In the genomic region with DNA sequence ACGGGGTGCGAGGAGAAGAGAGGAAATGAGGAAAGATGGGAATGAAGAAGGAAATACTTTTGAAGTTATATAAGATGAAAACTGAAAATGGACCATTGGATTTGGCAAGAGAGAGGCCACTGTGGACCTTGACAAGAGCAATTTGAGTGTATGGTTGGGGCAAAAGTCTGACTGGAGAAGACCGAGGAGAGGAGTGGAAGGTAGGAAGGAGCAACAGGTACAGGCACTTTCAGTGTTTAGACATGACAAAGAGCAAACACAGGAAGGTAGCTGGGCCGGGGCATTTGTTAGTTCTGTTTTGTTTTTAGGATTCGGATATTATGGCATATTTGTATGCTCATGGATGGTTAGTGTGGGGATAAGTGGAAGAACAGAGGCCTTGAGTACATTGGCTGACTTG, we compare ENCODE assay signal across 37 cellular contexts.
"Had no signal": no experiment of that assay in that cellular context is flagged by ENCODE, and none has a peak within 500 bp of the region (broad histone marks: within the 10 kb centered on the region; RNA-seq: fewer than 3 reads in every experiment).

No MANE protein-coding gene starts in this region.

- H3K4me3 Mint-ChIP-seq: activated naive CD4-positive, alpha-beta T cell treated with anti-CD3 and anti-CD28 coated beads for 36 hours; activated naive CD4-positive, alpha-beta T cell treated with anti-CD3 and anti-CD28 coated beads, Interleukin-2, amount 10 ng/mL, durations not matched to agents 7 days and 5 days; activated naive CD4-positive, alpha-beta T cell treated with anti-CD3 and anti-CD28 coated beads, Interleukin-2, amount 50 U/mL, for 24 hours; activated naive CD8-positive, alpha-beta T cell; activated naive CD8-positive, alpha-beta T cell treated with anti-CD3 and anti-CD28 coated beads for 36 hours; activated naive CD8-positive, alpha-beta T cell treated with anti-CD3 and anti-CD28 coated beads, Interleukin-2, amount 10 ng/mL, durations not matched to agents 7 days and 5 days; activated naive CD8-positive, alpha-beta T cell treated with anti-CD3 and anti-CD28 coated beads, Interleukin-2, amount 50 U/mL, for 24 hours; activated T-cell treated with anti-CD3 and anti-CD28 coated beads, Interleukin-2, amount 50 U/mL, for 24 hours; activated T-cell treated with anti-CD3 and anti-CD28 coated beads, Interleukin-2, amount 50 U/mL, for 4 hours; activated T-cell treated with anti-CD3 and anti-CD28 coated beads, Interleukin-2, amount 50 U/mL, for 72 hours; activated T-helper 1 cell treated with anti-CD3 and anti-CD28 coated beads, Interleukin-12 subunit alpha, Interleukin-12 subunit beta, Interleukin-2, Interleukin-4 antibody, amounts not matched to agents 30 ng/mL and 10 ng/mL and 1 ng/mL, durations not matched to agents 14 hours and 24 hours and 36 hours; activated T-helper 17 cell treated with anti-CD3 and anti-CD28 coated beads, Interleukin-2, amount 50 U/mL, for 72 hours; brain; central memory CD8-positive, alpha-beta T cell had no signal

- H3K9me3 ChIP-seq: adrenal gland, ascending aorta, body of pancreas, breast epithelium had no signal

- H3K27me3 Mint-ChIP-seq: activated naive CD4-positive, alpha-beta T cell treated with anti-CD3 and anti-CD28 coated beads, Interleukin-2, amount 10 ng/mL, durations not matched to agents 7 days and 5 days; activated naive CD4-positive, alpha-beta T cell treated with anti-CD3 and anti-CD28 coated beads, Interleukin-2, amount 50 U/mL, for 24 hours; activated naive CD8-positive, alpha-beta T cell; activated naive CD8-positive, alpha-beta T cell treated with anti-CD3 and anti-CD28 coated beads for 36 hours; activated naive CD8-positive, alpha-beta T cell treated with anti-CD3 and anti-CD28 coated beads, Interleukin-2, amount 10 ng/mL, durations not matched to agents 7 days and 5 days; activated naive CD8-positive, alpha-beta T cell treated with anti-CD3 and anti-CD28 coated beads, Interleukin-2, amount 50 U/mL, for 24 hours; activated T-cell treated with anti-CD3 and anti-CD28 coated beads, Interleukin-2, amount 50 U/mL, for 24 hours; activated T-helper 17 cell treated with anti-CD3 and anti-CD28 coated beads, Interleukin-2, amount 50 U/mL, for 72 hours; brain; central memory CD8-positive, alpha-beta T cell had no signal

- ATAC-seq: activated naive CD4-positive, alpha-beta T cell treated with anti-CD3 and anti-CD28 coated beads, Interleukin-2, amount 50 U/mL, for 72 hours; activated naive CD8-positive, alpha-beta T cell treated with anti-CD3 and anti-CD28 coated beads, Interleukin-2, amount 50 U/mL, for 24 hours; activated T-cell treated with anti-CD3 and anti-CD28 coated beads, Interleukin-2, amount 50 U/mL, for 4 hours; activated T-cell treated with anti-CD3 and anti-CD28 coated beads, Interleukin-2, amount 50 U/mL, for 72 hours; activated T-helper 17 cell treated with anti-CD3 and anti-CD28 coated beads, Interleukin-2, amount 50 U/mL, for 72 hours; body of pancreas had no signal

- H3K4me1 ChIP-seq: ascending aorta, breast epithelium had no signal

- H3K27ac Mint-ChIP-seq: activated naive CD4-positive, alpha-beta T cell treated with anti-CD3 and anti-CD28 coated beads for 36 hours; activated naive CD4-positive, alpha-beta T cell treated with anti-CD3 and anti-CD28 coated beads, Interleukin-2, amount 10 ng/mL, durations not matched to agents 7 days and 5 days; activated naive CD4-positive, alpha-beta T cell treated with anti-CD3 and anti-CD28 coated beads, Interleukin-2, amount 50 U/mL, for 24 hours; activated naive CD4-positive, alpha-beta T cell treated with anti-CD3 and anti-CD28 coated beads, Interleukin-2, amount 50 U/mL, for 72 hours; activated naive CD8-positive, alpha-beta T cell; activated naive CD8-positive, alpha-beta T cell treated with anti-CD3 and anti-CD28 coated beads for 36 hours; activated naive CD8-positive, alpha-beta T cell treated with anti-CD3 and anti-CD28 coated beads, Interleukin-2, amount 10 ng/mL, durations not matched to agents 7 days and 5 days; activated naive CD8-positive, alpha-beta T cell treated with anti-CD3 and anti-CD28 coated beads, Interleukin-2, amount 50 U/mL, for 24 hours; activated T-cell treated with anti-CD3 and anti-CD28 coated beads, Interleukin-2, amount 50 U/mL, for 24 hours; activated T-cell treated with anti-CD3 and anti-CD28 coated beads, Interleukin-2, amount 50 U/mL, for 72 hours; activated T-helper 1 cell treated with anti-CD3 and anti-CD28 coated beads, Interleukin-12 subunit alpha, Interleukin-12 subunit beta, Interleukin-2, Interleukin-4 antibody, amounts not matched to agents 30 ng/mL and 10 ng/mL and 1 ng/mL, durations not matched to agents 14 hours and 24 hours and 36 hours; activated T-helper 17 cell treated with anti-CD3 and anti-CD28 coated beads, Interleukin-2, amount 50 U/mL, for 72 hours; activated T-helper 2 cell treated with anti-CD3 and anti-CD28 coated beads, Interferon-gamma antibody, Interleukin-2, Interleukin-4, amounts not matched to agents 10 μg/mL and 5 μg/mL and 100 μg/mL, durations not matched to agents 14 hours and 24 hours and 36 hours; brain had no signal

- H3K36me3 Mint-ChIP-seq: activated naive CD4-positive, alpha-beta T cell treated with anti-CD3 and anti-CD28 coated beads, Interleukin-2, amount 10 ng/mL, durations not matched to agents 7 days and 5 days; activated naive CD4-positive, alpha-beta T cell treated with anti-CD3 and anti-CD28 coated beads, Interleukin-2, amount 50 U/mL, for 72 hours; brain had no signal

- H3K4me3 ChIP-seq: adrenal gland, ascending aorta, body of pancreas, breast epithelium, cardiac muscle cell had no signal

- DNase-seq: activated effector memory CD4-positive, alpha-beta T cell treated with anti-CD3 and anti-CD28 coated beads, Interleukin-2, amount 50 U/mL, for 16 hours; activated effector memory CD4-positive, alpha-beta T cell treated with Interleukin-2 at 50 U/mL for 16 hours; activated gamma-delta T cell; activated gamma-delta T cell treated with Interleukin-2 at 50 U/mL for 16 hours; activated naive CD4-positive, alpha-beta T cell; activated naive CD4-positive, alpha-beta T cell treated with anti-CD3 and anti-CD28 coated beads for 36 hours; activated naive CD4-positive, alpha-beta T cell treated with anti-CD3 and anti-CD28 coated beads, Interleukin-2, amount 10 ng/mL, durations not matched to agents 7 days and 5 days; activated naive CD4-positive, alpha-beta T cell treated with anti-CD3 and anti-CD28 coated beads, Interleukin-2, amount 50 U/mL, for 16 hours; activated naive CD4-positive, alpha-beta T cell treated with Interleukin-2 at 50 U/mL for 16 hours; activated naive CD8-positive, alpha-beta T cell treated with anti-CD3 and anti-CD28 coated beads for 36 hours; activated naive CD8-positive, alpha-beta T cell treated with anti-CD3 and anti-CD28 coated beads, Interleukin-2, amount 10 ng/mL, durations not matched to agents 7 days and 5 days; activated naive CD8-positive, alpha-beta T cell treated with anti-CD3 and anti-CD28 coated beads, Interleukin-2, amount 50 U/mL, for 24 hours; activated T-cell treated with anti-CD3 and anti-CD28 coated beads, Interleukin-2, amount 50 U/mL, for 24 hours; activated T-cell treated with anti-CD3 and anti-CD28 coated beads, Interleukin-2, amount 50 U/mL, for 4 hours; activated T-cell treated with anti-CD3 and anti-CD28 coated beads, Interleukin-2, amount 50 U/mL, for 48 hours; activated T-cell treated with anti-CD3 and anti-CD28 coated beads, Interleukin-2, amount 50 U/mL, for 72 hours; adrenal gland; amniotic stem cell; amygdala; anterior cingulate cortex; aorta; body of pancreas; brain microvascular endothelial cell; caudate nucleus; central memory CD4-positive, alpha-beta T cell; cerebellar nuclear complex had no signal

- H3K4me1 Mint-ChIP-seq: activated naive CD4-positive, alpha-beta T cell treated with anti-CD3 and anti-CD28 coated beads, Interleukin-2, amount 10 ng/mL, durations not matched to agents 7 days and 5 days; activated T-helper 17 cell treated with anti-CD3 and anti-CD28 coated beads, Interleukin-2, amount 50 U/mL, for 72 hours; central memory CD8-positive, alpha-beta T cell had no signal

- H3K27me3 ChIP-seq: adrenal gland, ascending aorta, body of pancreas, brain microvascular endothelial cell, breast epithelium, cardiac muscle cell had no signal

- H3K36me3 ChIP-seq: adrenal gland, ascending aorta, brain microvascular endothelial cell, breast epithelium, cardiac muscle cell had no signal

- H3K27ac ChIP-seq: adrenal gland, ascending aorta, body of pancreas, brain microvascular endothelial cell, breast epithelium, cardiac muscle cell had no signal

- H3K9me3 Mint-ChIP-seq: activated naive CD4-positive, alpha-beta T cell treated with anti-CD3 and anti-CD28 coated beads for 36 hours; activated naive CD4-positive, alpha-beta T cell treated with anti-CD3 and anti-CD28 coated beads, Interleukin-2, amount 10 ng/mL, durations not matched to agents 7 days and 5 days; activated naive CD4-positive, alpha-beta T cell treated with anti-CD3 and anti-CD28 coated beads, Interleukin-2, amount 50 U/mL, for 24 hours; activated naive CD4-positive, alpha-beta T cell treated with anti-CD3 and anti-CD28 coated beads, Interleukin-2, amount 50 U/mL, for 72 hours; activated naive CD8-positive, alpha-beta T cell treated with anti-CD3 and anti-CD28 coated beads for 36 hours; activated naive CD8-positive, alpha-beta T cell treated with anti-CD3 and anti-CD28 coated beads, Interleukin-2, amount 10 ng/mL, durations not matched to agents 7 days and 5 days; activated naive CD8-positive, alpha-beta T cell treated with anti-CD3 and anti-CD28 coated beads, Interleukin-2, amount 50 U/mL, for 24 hours; activated T-cell treated with anti-CD3 and anti-CD28 coated beads, Interleukin-2, amount 50 U/mL, for 24 hours; activated T-cell treated with anti-CD3 and anti-CD28 coated beads, Interleukin-2, amount 50 U/mL, for 4 hours; activated T-cell treated with anti-CD3 and anti-CD28 coated beads, Interleukin-2, amount 50 U/mL, for 72 hours; activated T-helper 1 cell treated with anti-CD3 and anti-CD28 coated beads, Interleukin-12 subunit alpha, Interleukin-12 subunit beta, Interleukin-2, Interleukin-4 antibody, amounts not matched to agents 30 ng/mL and 10 ng/mL and 1 ng/mL, durations not matched to agents 14 hours and 24 hours and 36 hours; activated T-helper 17 cell treated with anti-CD3 and anti-CD28 coated beads, Interleukin-2, amount 50 U/mL, for 72 hours; activated T-helper 2 cell treated with anti-CD3 and anti-CD28 coated beads, Interferon-gamma antibody, Interleukin-2, Interleukin-4, amounts not matched to agents 10 μg/mL and 5 μg/mL and 100 μg/mL, durations not matched to agents 14 hours and 24 hours and 36 hours; brain; central memory CD8-positive, alpha-beta T cell had no signal
